19 cellular contexts compared by ENCODE assay signal in the genomic region with DNA sequence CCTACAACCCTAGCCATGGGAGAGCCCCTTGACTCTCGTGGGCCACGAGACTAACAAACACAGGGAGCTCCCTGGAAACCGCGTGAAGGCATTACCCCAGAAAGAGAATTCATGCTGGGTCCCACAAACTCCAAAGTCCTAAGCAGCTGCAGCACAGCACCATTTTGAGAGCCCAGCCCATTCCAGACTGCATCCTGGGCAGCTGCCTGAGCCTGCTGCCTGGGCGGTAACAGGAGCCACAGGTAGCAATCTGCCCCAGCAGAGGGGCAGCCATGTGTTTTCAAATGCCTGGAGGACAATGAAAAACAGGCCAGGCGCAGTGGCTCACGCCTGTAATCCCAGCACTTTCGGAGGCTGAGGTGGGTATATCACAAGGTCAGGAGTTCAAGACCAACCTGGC.
"Had no signal": no experiment of that assay in that cellular context is flagged by ENCODE, and none has a peak within 500 bp of the region (broad histone marks: within the 10 kb centered on the region; RNA-seq: fewer than 3 reads in every experiment).

No MANE protein-coding gene starts in this region.

- H3K9ac ChIP-seq: KMS-11 had no signal

- H3K36me3 ChIP-seq: SJSA1 had no signal

- H3K4me2 ChIP-seq: KMS-11 had no signal

- H3K27me3 ChIP-seq: SJSA1 had no signal

- H3K4me1 ChIP-seq: SJSA1 had no signal

- H3K4me3 ChIP-seq: SJSA1 had no signal

- H3K9me3 ChIP-seq: SJSA1 had no signal

- H3K27ac ChIP-seq: KMS-11, SJSA1, SK-N-MC had no signal

- DNase-seq: Kasumi-1, MM.1S, NCI-H1092 treated with DMSO at 0.1 percent for 48 hours, NCI-H1436, NCI-H187, NCI-H2029, NCI-H2081 treated with DMSO at 0.1 percent for 48 hours, NCI-H2171, NCI-H226, NCI-H446, NCI-H510A, NCI-H524 treated with DMSO at 0.1 percent for 48 hours, NCI-H774, Right ventricle myocardium superior, RPMI8226, SIG-M5 had no signal
